In genomic region chr7:44654255-44654791, GRCh38 we compare ENCODE assay signal across 19 cellular contexts. TPM values are rescaled to one million over a fixed set of nuclear protein-coding genes. Genes with fewer than 3 reads are reported as not detected.
DNase-seq lines count a peak whose midpoint lies in the region; ATAC-seq, FAIRE-seq and TF ChIP-seq lines count a peak whose summit lies in the region.
"Had no signal": no experiment of that assay in that cellular context is flagged by ENCODE, and none has a peak within 500 bp of the region (broad histone marks: within the 10 kb centered on the region; RNA-seq: fewer than 3 reads in every experiment).

No MANE protein-coding gene starts in this region.

- H3K9me2 ChIP-seq in MM.1S (replicated peaks; ENCODE audit: insufficient read depth, low read length) = no peaks in the 10 kb centered on the region

- no peak overlapping the region for H3K4me2 ChIP-seq in K562 (ENCODE audit: insufficient read depth, low read length)
- H3K4me2 ChIP-seq in MM.1S (ENCODE audit: low read depth, low read length) = no peak overlapping the region

- 42% methylated on average over 11 of the region's 11 CpGs for WGBS in K562 (ENCODE audit: insufficient coverage, low coverage, missing lambda C conversion rate)
- WGBS in thyroid gland, 2 donors = 89 to 90% methylated on average over 11 of the region's 11 CpGs

- H3K9me3 ChIP-seq in K562 (replicated peaks; ENCODE audit: control insufficient read depth, insufficient read depth, low read depth, low read length) = no peaks in the 10 kb centered on the region; the same call in 1 of the 2 replicates
- no peaks in the 10 kb centered on the region for H3K9me3 ChIP-seq in thyroid gland
- no peaks in the 10 kb centered on the region for H3K9me3 ChIP-seq in MM.1S (replicated peaks; ENCODE audit: insufficient read depth, low read length)

- no peak for TF ChIP-seq POLR2A in K562 (conservative IDR thresholded peaks at IDR 0.05)
- TF ChIP-seq POLR2A in thyroid gland (IDR thresholded peaks at IDR 0.05) = no peak

- no TSS peak for BruUV-seq in K562 (replicated peaks; lab: Mats Ljungman, UMichigan)

- H3K27ac ChIP-seq in K562 (ENCODE audit: extremely low read depth, low read depth, low read length) = no peak overlapping the region
- peak overlapping the region in 2 of 3 donors; percentile 20 to 21 for H3K27ac ChIP-seq in thyroid gland
- H3K27ac ChIP-seq in MM.1S (ENCODE audit: low read length) = no peak overlapping the region
- H3K27ac ChIP-seq: C4-2B had no signal

- no peak for TF ChIP-seq RAD21 in K562 (CRISPR knock-in tag; conservative IDR thresholded peaks at IDR 0.05 in 1 of 2, IDR thresholded peaks at IDR 0.05 in 1 of 2)

- peak; percentile 15 for FAIRE-seq in K562 (lab: Jason Lieb, UNC)

- CTCF ChIA-PET in activated naive CD4-positive, alpha-beta T cell treated with anti-CD3 and anti-CD28 coated beads, Interleukin-2, amount 10 ng/mL, durations not matched to agents 7 days and 5 days (lab: Charles Lee) = no interaction called here
- CTCF ChIA-PET in activated naive CD4-positive, alpha-beta T cell treated with anti-CD3 and anti-CD28 coated beads for 36 hours (lab: Charles Lee) = interaction anchor here (1.1 kb wide), 1 partner anchor 16 kb away, joined by 4 read pairs; no protein-coding TSS in a partner anchor
- CTCF ChIA-PET in K562 (lab: Yijun Ruan, JAX; ENCODE audit: low intra/inter-chr PET ratio) = no interaction called here

- no peak overlapping the region for H3K9ac ChIP-seq in K562 (ENCODE audit: insufficient read depth in 1 of 2, low read depth in 2 of 2, low read length in 2 of 2)
- no peak overlapping the region for H3K9ac ChIP-seq in MM.1S (ENCODE audit: low read length)

- no peaks in the 10 kb centered on the region for H3K27me3 ChIP-seq in K562 (ENCODE audit: control insufficient read depth in 2 of 2, insufficient read depth in 2 of 2, low read length in 2 of 2)
- no peaks in the 10 kb centered on the region for H3K27me3 ChIP-seq in thyroid gland
- no peaks in the 10 kb centered on the region for H3K27me3 ChIP-seq in MM.1S (replicated peaks; ENCODE audit: insufficient read depth, low read length)

- peaks cover 4% of the 10 kb centered on the region for H3K9me3 Mint-ChIP-seq in activated naive CD4-positive, alpha-beta T cell treated with anti-CD3 and anti-CD28 coated beads, Interleukin-2, amount 10 ng/mL, durations not matched to agents 7 days and 5 days
- peaks cover 3% of the 10 kb centered on the region for H3K9me3 Mint-ChIP-seq in activated naive CD4-positive, alpha-beta T cell treated with anti-CD3 and anti-CD28 coated beads for 36 hours

- DNase-seq in activated naive CD4-positive, alpha-beta T cell treated with anti-CD3 and anti-CD28 coated beads, Interleukin-2, amount 10 ng/mL, durations not matched to agents 7 days and 5 days = no peak
- DNase-seq in activated naive CD4-positive, alpha-beta T cell treated with anti-CD3 and anti-CD28 coated beads for 36 hours = no peak
- peak in 2 of 4 experiments; percentile 44 to 58 for DNase-seq in K562 (ENCODE audit: extremely low read depth in 1 of 4, low spot score in 3 of 4)
- DNase-seq in left ventricle myocardium superior = peak; percentile 57
- DNase-seq in thyroid gland = no peak
- DNase-seq in MM.1S = no peak
- no peak for DNase-seq in NCI-H2227 (lab: John Stamatoyannopoulos, UW; ENCODE audit: unreplicated experiment)
- DNase-seq: Caco-2; DMS53; GOT3; IMR-90; NCI-H1048; NCI-H146; NCI-H345; NCI-H69; NK-92 treated with Interleukin-12 subunit alpha and Interleukin-12 subunit beta, amount 100 ng/mL, for 24 hours; OCI-M1 had no signal

- H3K79me2 ChIP-seq in K562 (ENCODE audit: control insufficient read depth, insufficient read depth, low read length) (no peaks in the 10 kb centered on the region), MM.1S (ENCODE audit: low read length) (peaks cover 3% of the 10 kb centered on the region; the same call in 1 of the 2 replicates)

- peaks cover 57% of the 10 kb centered on the region for H3K36me3 Mint-ChIP-seq in activated naive CD4-positive, alpha-beta T cell treated with anti-CD3 and anti-CD28 coated beads, Interleukin-2, amount 10 ng/mL, durations not matched to agents 7 days and 5 days
- H3K36me3 Mint-ChIP-seq in activated naive CD4-positive, alpha-beta T cell treated with anti-CD3 and anti-CD28 coated beads for 36 hours (ENCODE audit: low read depth) = peaks cover 51% of the 10 kb centered on the region

- TF ChIP-seq EP300 in K562 (IDR thresholded peaks at IDR 0.05; ENCODE audit: low read length) = no peak

- POLR2A ChIA-PET in K562 (lab: Yijun Ruan, JAX) = no interaction called here

- no peak for TF ChIP-seq CTCF in K562 (IDR thresholded peaks at IDR 0.05 in 2 of 3, conservative IDR thresholded peaks at IDR 0.05 in 1 of 3; ENCODE audit: insufficient read depth in 2 of 3, low read depth in 1 of 3, low read length in 3 of 3)
- no peak for TF ChIP-seq CTCF in thyroid gland (IDR thresholded peaks at IDR 0.05)
- TF ChIP-seq CTCF in MM.1S (IDR thresholded peaks at IDR 0.05; ENCODE audit: low read length) = no peak

- H3F3A ChIP-seq in MM.1S (ENCODE audit: insufficient read depth, low read length) = no peaks in the 10 kb centered on the region; the same call in 1 of the 2 replicates

- H4K20me1 ChIP-seq in K562 (replicated peaks; ENCODE audit: control insufficient read depth, insufficient read depth, low read length) (no peaks in the 10 kb centered on the region), MM.1S (ENCODE audit: insufficient read depth, low read length) (no peaks in the 10 kb centered on the region)

- intact Hi-C loops in activated naive CD4-positive, alpha-beta T cell treated with anti-CD3 and anti-CD28 coated beads for 36 hours (cut with micrococcal nuclease) = no loop called here
- intact Hi-C loops in K562 (cut with micrococcal nuclease) = no loop called here
- intact Hi-C loops in left ventricle myocardium superior (cut with micrococcal nuclease) = no loop called here
- intact Hi-C loops in thyroid gland (cut with DNase I) = no loop called here

- no peaks in the 10 kb centered on the region for H3K27me3 Mint-ChIP-seq in activated naive CD4-positive, alpha-beta T cell treated with anti-CD3 and anti-CD28 coated beads, Interleukin-2, amount 10 ng/mL, durations not matched to agents 7 days and 5 days
- no peaks in the 10 kb centered on the region for H3K27me3 Mint-ChIP-seq in activated naive CD4-positive, alpha-beta T cell treated with anti-CD3 and anti-CD28 coated beads for 36 hours (ENCODE audit: low read depth)

- no peaks in the 10 kb centered on the region for H3K9me1 ChIP-seq in K562 (ENCODE audit: control insufficient read depth, insufficient read depth, low read length)

- H3K4me1 ChIP-seq in K562 (replicated peaks in 1 of 2; ENCODE audit: control insufficient read depth in 2 of 2, insufficient read depth in 2 of 2, low read length in 2 of 2) (no peaks in the 10 kb centered on the region; a peak in 2 of 5 replicates), thyroid gland (peaks cover 18 to 22% of the 10 kb centered on the region in 2 donors), MM.1S (ENCODE audit: low read length) (no peaks in the 10 kb centered on the region)
- H3K4me1 ChIP-seq: Caco-2 had no signal

- H3K4me3 ChIP-seq in K562 = no peak overlapping the region
- H3K4me3 ChIP-seq in thyroid gland (replicated peaks in 1 of 3) = no peak overlapping the region
- no peak overlapping the region for H3K4me3 ChIP-seq in MM.1S (ENCODE audit: low read length)

- H2AFZ ChIP-seq in K562 (ENCODE audit: low read depth, low read length) (no peak overlapping the region), MM.1S (ENCODE audit: low read length) (no peak overlapping the region)

- in situ Hi-C loops in K562 (cut with MboI) = no loop called here

- H3K4me1 Mint-ChIP-seq in activated naive CD4-positive, alpha-beta T cell treated with anti-CD3 and anti-CD28 coated beads, Interleukin-2, amount 10 ng/mL, durations not matched to agents 7 days and 5 days = no peaks in the 10 kb centered on the region
- no peaks in the 10 kb centered on the region for H3K4me1 Mint-ChIP-seq in activated naive CD4-positive, alpha-beta T cell treated with anti-CD3 and anti-CD28 coated beads for 36 hours (ENCODE audit: low read depth)

- ATAC-seq in K562 = peak; percentile 82
- peak; percentile 82 for ATAC-seq in left ventricle myocardium superior
- no peak for ATAC-seq in GM19328 (IDR thresholded peaks at IDR 0.05; ENCODE audit: unreplicated experiment)

- H3K27ac Mint-ChIP-seq in activated naive CD4-positive, alpha-beta T cell treated with anti-CD3 and anti-CD28 coated beads, Interleukin-2, amount 10 ng/mL, durations not matched to agents 7 days and 5 days = peak overlapping the region; percentile 49
- H3K27ac Mint-ChIP-seq in activated naive CD4-positive, alpha-beta T cell treated with anti-CD3 and anti-CD28 coated beads for 36 hours = no peak overlapping the region

- no peak overlapping the region for H3K4me3 Mint-ChIP-seq in activated naive CD4-positive, alpha-beta T cell treated with anti-CD3 and anti-CD28 coated beads, Interleukin-2, amount 10 ng/mL, durations not matched to agents 7 days and 5 days
- no peak overlapping the region for H3K4me3 Mint-ChIP-seq in activated naive CD4-positive, alpha-beta T cell treated with anti-CD3 and anti-CD28 coated beads for 36 hours

- peaks cover 62% of the 10 kb centered on the region for H3K36me3 ChIP-seq in K562 (ENCODE audit: control insufficient read depth, insufficient read depth, low read length)
- H3K36me3 ChIP-seq in thyroid gland = peaks cover 6 to 11% of the 10 kb centered on the region in 2 donors
- no peaks in the 10 kb centered on the region; the same call in 1 of the 2 replicates for H3K36me3 ChIP-seq in MM.1S (replicated peaks; ENCODE audit: insufficient read depth, low read length)

RNA-seq across cellular contexts. Expression of gene OGDH, which starts 47.9 kb away (rescaled TPM):
- 10 to 100 TPM; 73.9 to 78.4 TPM for total RNA-seq in activated naive CD4-positive, alpha-beta T cell treated with anti-CD3 and anti-CD28 coated beads for 36 hours
- total RNA-seq in K562 (2011; cell fraction: chromatin; rRNA removed; ENCODE audit: low replicate concordance) = 67.1 and 99.5 TPM in 2 replicates
- total RNA-seq in K562 (2011; cell fraction: nucleolus; rRNA removed) = 61.5 and 70.1 TPM in 2 replicates
- total RNA-seq in K562 (2011; cell fraction: nucleoplasm; rRNA removed) = 49.3 and 64.3 TPM in 2 replicates
- total RNA-seq in K562 (2014; rRNA removed) (38.6 and 50.0 TPM in 2 replicates), K562 (2014; rRNA removed; fragmentation: Illumina TruSeq; extraction: Trizol) (20.5 and 21.8 TPM in 2 replicates), K562 (2015; rRNA removed; fragmentation: Illumina TruSeq; extraction: Trizol) (19.4 and 20.2 TPM in 2 replicates), K562 (2021) (80.3 and 86.6 TPM in 2 replicates), left ventricle myocardium superior (701 TPM), thyroid gland (100 to 1,000 TPM; 108 to 325 (median 201) TPM)
- polyA plus RNA-seq in K562 (2011; rRNA removed) (23.5 and 44.6 TPM in 2 replicates), K562 (2014; fragmentation: Illumina TruSeq; extraction: Trizol) (58.8 and 59.1 TPM in 2 replicates), K562 (2014; fragmentation: Nextera tagmentation; extraction: Ambion mirVana) (1 to 10 TPM; 3.1 to 6.3 TPM), K562 (2014; rRNA removed) (31.4 and 31.6 TPM in 2 replicates)
- 44.3 and 54.2 TPM in 2 replicates for polyA plus RNA-seq in K562 (2011; cell fraction: cytosol; rRNA removed)
- 59.0 and 70.4 TPM in 2 replicates for polyA plus RNA-seq in K562 (2011; cell fraction: nucleus; rRNA removed)
- 55.7 and 67.9 TPM in 2 replicates for polyA plus RNA-seq in K562 (2012)
- 66.0 and 68.6 TPM in 2 replicates for polyA minus RNA-seq in K562 (2011; rRNA and poly(A)+ RNA removed)
- 52.4 and 53.8 TPM in 2 replicates for polyA minus RNA-seq in K562 (2011; cell fraction: cytosol; rRNA and poly(A)+ RNA removed)
- polyA minus RNA-seq in K562 (2011; cell fraction: nucleus; rRNA and poly(A)+ RNA removed) = 25.8 and 36.1 TPM in 2 replicates

Comparison
In these comparisons a context has a peak if more than half of its experiments do, and no peak if none do; other contexts are left out.
1. H3K27ac ChIP-seq: peak in thyroid gland (2 of 3); none in K562 (single experiment) and MM.1S (single experiment).